ENCODE assay signal across 8 cellular contexts in the genomic region with DNA sequence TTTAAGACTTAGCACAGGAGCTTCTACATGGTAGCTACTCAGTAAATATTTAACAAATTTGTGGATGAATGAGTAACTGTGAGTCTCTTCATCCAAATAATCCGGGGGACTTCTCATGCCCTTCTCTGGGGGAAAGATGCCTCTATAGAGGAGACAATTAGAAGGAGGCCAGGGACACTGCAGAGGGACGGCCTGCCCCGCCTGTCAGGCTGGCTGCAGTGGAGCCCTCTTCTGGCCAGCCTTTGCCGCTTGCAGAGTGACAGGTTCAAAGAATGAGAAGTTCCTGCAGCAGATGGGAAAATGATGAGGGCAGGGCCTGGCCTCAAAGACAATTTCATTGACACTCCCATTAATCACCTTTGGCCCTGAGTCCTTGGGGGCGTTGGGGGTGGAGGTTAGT.
DNase-seq lines count a peak whose midpoint lies in the region; ATAC-seq and TF ChIP-seq lines count a peak whose summit lies in the region.

No MANE protein-coding gene starts in this region.

- H3K9ac ChIP-seq in KMS-11 = no peak overlapping the region

- TF ChIP-seq CTCF in DOHH2 (IDR thresholded peaks at IDR 0.05; ENCODE audit: low read depth, low read length, poor library complexity, severe bottlenecking) (peak; percentile 69), KMS-11 (conservative IDR thresholded peaks at IDR 0.05; ENCODE audit: low read depth, low read length) (peak; percentile 36)

- no peak overlapping the region for H2AFZ ChIP-seq in KMS-11 (ENCODE audit: low read depth)

- CTCF ChIA-PET in activated CD8-positive, alpha-beta memory T cell treated with anti-CD3 and anti-CD28 coated beads, Interleukin-2, amount 10 ng/mL, durations not matched to agents 7 days and 5 days (lab: Charles Lee) = interaction anchor here (1.2 to 2.0 kb wide), 2 partner anchors 25 to 44 kb away, joined by 3 to 4 read pairs; no protein-coding TSS in a partner anchor

- intact Hi-C loops in activated T-helper 2 cell treated with anti-CD3 and anti-CD28 coated beads, Interferon-gamma antibody, Interleukin-2, Interleukin-4, amounts not matched to agents 10 μg/mL and 5 μg/mL and 100 μg/mL, durations not matched to agents 14 hours and 24 hours and 36 hours (cut with micrococcal nuclease) = no loop called here

- H3K4me2 ChIP-seq in DOHH2 (ENCODE audit: low read length) (no peak overlapping the region), KMS-11 (no peak overlapping the region)

- H3K79me2 ChIP-seq in DOHH2 (ENCODE audit: control insufficient read depth, low read length) (no peaks in the 10 kb centered on the region), KMS-11 (ENCODE audit: insufficient read depth, low read depth) (no peaks in the 10 kb centered on the region)

- no peaks in the 10 kb centered on the region for H3K4me1 ChIP-seq in DOHH2 (ENCODE audit: control insufficient read depth, low read length)
- no peaks in the 10 kb centered on the region for H3K4me1 ChIP-seq in KMS-11 (ENCODE audit: low read depth, poor library complexity, severe bottlenecking)

- no peaks in the 10 kb centered on the region for H3K9me3 Mint-ChIP-seq in activated CD8-positive, alpha-beta memory T cell treated with anti-CD3 and anti-CD28 coated beads, Interleukin-2, amount 10 ng/mL, durations not matched to agents 7 days and 5 days (ENCODE audit: low read depth)
- H3K9me3 Mint-ChIP-seq in activated T-helper 2 cell treated with anti-CD3 and anti-CD28 coated beads, Interferon-gamma antibody, Interleukin-2, Interleukin-4, amounts not matched to agents 10 μg/mL and 5 μg/mL and 100 μg/mL, durations not matched to agents 14 hours and 24 hours and 36 hours = peaks cover under 1% of the 10 kb centered on the region

- H4K20me1 ChIP-seq in DOHH2 (ENCODE audit: control insufficient read depth, insufficient read depth, low read depth, low read length) = no peaks in the 10 kb centered on the region
- no peaks in the 10 kb centered on the region for H4K20me1 ChIP-seq in KMS-11 (ENCODE audit: insufficient read depth)

- peak; percentile 45 for ATAC-seq in activated CD8-positive, alpha-beta memory T cell treated with anti-CD3 and anti-CD28 coated beads, Interleukin-2, amount 10 ng/mL, durations not matched to agents 7 days and 5 days
- no peak for ATAC-seq in HG03565 (IDR thresholded peaks at IDR 0.05; ENCODE audit: unreplicated experiment)

- no peak overlapping the region for H3K4me3 ChIP-seq in DOHH2 (ENCODE audit: low read length)
- H3K4me3 ChIP-seq in KMS-11 (IDR thresholded peaks at IDR 0.05; ENCODE audit: insufficient read depth, low read depth, low read length) = no peak overlapping the region

- peaks cover 6% of the 10 kb centered on the region for H3K27me3 Mint-ChIP-seq in activated CD8-positive, alpha-beta memory T cell treated with anti-CD3 and anti-CD28 coated beads, Interleukin-2, amount 10 ng/mL, durations not matched to agents 7 days and 5 days
- H3K27me3 Mint-ChIP-seq in activated T-helper 2 cell treated with anti-CD3 and anti-CD28 coated beads, Interferon-gamma antibody, Interleukin-2, Interleukin-4, amounts not matched to agents 10 μg/mL and 5 μg/mL and 100 μg/mL, durations not matched to agents 14 hours and 24 hours and 36 hours (ENCODE audit: low read depth) = no peaks in the 10 kb centered on the region

- no peaks in the 10 kb centered on the region for H3K36me3 ChIP-seq in DOHH2 (ENCODE audit: control insufficient read depth, low read length)
- H3K36me3 ChIP-seq in KMS-11 (ENCODE audit: insufficient read depth) = no peaks in the 10 kb centered on the region

- no peak overlapping the region for H3K4me3 Mint-ChIP-seq in activated CD8-positive, alpha-beta memory T cell treated with anti-CD3 and anti-CD28 coated beads, Interleukin-2, amount 10 ng/mL, durations not matched to agents 7 days and 5 days
- H3K4me3 Mint-ChIP-seq in activated T-helper 2 cell treated with anti-CD3 and anti-CD28 coated beads, Interferon-gamma antibody, Interleukin-2, Interleukin-4, amounts not matched to agents 10 μg/mL and 5 μg/mL and 100 μg/mL, durations not matched to agents 14 hours and 24 hours and 36 hours (ENCODE audit: low read depth) = no peak overlapping the region

- H3K27ac Mint-ChIP-seq in activated CD8-positive, alpha-beta memory T cell treated with anti-CD3 and anti-CD28 coated beads, Interleukin-2, amount 10 ng/mL, durations not matched to agents 7 days and 5 days = no peak overlapping the region
- H3K27ac Mint-ChIP-seq in activated T-helper 2 cell treated with anti-CD3 and anti-CD28 coated beads, Interferon-gamma antibody, Interleukin-2, Interleukin-4, amounts not matched to agents 10 μg/mL and 5 μg/mL and 100 μg/mL, durations not matched to agents 14 hours and 24 hours and 36 hours = no peak overlapping the region

- no peaks in the 10 kb centered on the region for H3F3A ChIP-seq in DOHH2 (ENCODE audit: control insufficient read depth, insufficient read depth)

- no peaks in the 10 kb centered on the region for H3K9me2 ChIP-seq in DOHH2 (replicated peaks; ENCODE audit: control insufficient read depth, low read length)

- H3K27ac ChIP-seq in DOHH2 (ENCODE audit: low read depth, low read length) = no peak overlapping the region
- H3K27ac ChIP-seq in KMS-11 = no peak overlapping the region

- peaks cover 2% of the 10 kb centered on the region for H3K4me1 Mint-ChIP-seq in activated CD8-positive, alpha-beta memory T cell treated with anti-CD3 and anti-CD28 coated beads, Interleukin-2, amount 10 ng/mL, durations not matched to agents 7 days and 5 days
- peaks cover 68% of the 10 kb centered on the region for H3K4me1 Mint-ChIP-seq in activated T-helper 2 cell treated with anti-CD3 and anti-CD28 coated beads, Interferon-gamma antibody, Interleukin-2, Interleukin-4, amounts not matched to agents 10 μg/mL and 5 μg/mL and 100 μg/mL, durations not matched to agents 14 hours and 24 hours and 36 hours (ENCODE audit: low read depth)

- H3K9me3 ChIP-seq in DOHH2 (ENCODE audit: control insufficient read depth, insufficient read depth, low read length) = no peaks in the 10 kb centered on the region

- H3K36me3 Mint-ChIP-seq in activated CD8-positive, alpha-beta memory T cell treated with anti-CD3 and anti-CD28 coated beads, Interleukin-2, amount 10 ng/mL, durations not matched to agents 7 days and 5 days = no peaks in the 10 kb centered on the region
- peaks cover 3% of the 10 kb centered on the region for H3K36me3 Mint-ChIP-seq in activated T-helper 2 cell treated with anti-CD3 and anti-CD28 coated beads, Interferon-gamma antibody, Interleukin-2, Interleukin-4, amounts not matched to agents 10 μg/mL and 5 μg/mL and 100 μg/mL, durations not matched to agents 14 hours and 24 hours and 36 hours (ENCODE audit: low read depth)

- peak; percentile 56 for DNase-seq in activated CD8-positive, alpha-beta memory T cell treated with anti-CD3 and anti-CD28 coated beads, Interleukin-2, amount 10 ng/mL, durations not matched to agents 7 days and 5 days
- peak; percentile 62 for DNase-seq in iPS-NIHi11 (ENCODE audit: low spot score)
- DNase-seq in stimulated activated CD8-positive, alpha-beta memory T cell treated with anti-CD3 and anti-CD28 coated beads, Interleukin-4, amount 100 ng/mL, for 24 hours (ENCODE audit: low read depth) = peak; percentile 37
- DNase-seq in activated T-helper 2 cell treated with anti-CD3 and anti-CD28 coated beads, Interferon-gamma antibody, Interleukin-2, Interleukin-4, amounts not matched to agents 10 μg/mL and 5 μg/mL and 100 μg/mL, durations not matched to agents 14 hours and 24 hours and 36 hours (ENCODE audit: low spot score) = no peak
- DNase-seq in cerebellar nuclear complex (lab: John Stamatoyannopoulos, UW) = no peak

- H3K27me3 ChIP-seq in DOHH2 (ENCODE audit: control insufficient read depth, low read length) = peaks cover 6% of the 10 kb centered on the region
- no peaks in the 10 kb centered on the region for H3K27me3 ChIP-seq in KMS-11 (ENCODE audit: insufficient read depth, low read depth)

Comparison
In these comparisons a context has a peak if more than half of its experiments do, and no peak if none do; other contexts are left out.
1. DNase-seq: peak in activated CD8-positive, alpha-beta memory T cell treated with anti-CD3 and anti-CD28 coated beads, Interleukin-2, amount 10 ng/mL, durations not matched to agents 7 days and 5 days (single experiment), iPS-NIHi11 (single experiment) and stimulated activated CD8-positive, alpha-beta memory T cell treated with anti-CD3 and anti-CD28 coated beads, Interleukin-4, amount 100 ng/mL, for 24 hours (single experiment); none in activated T-helper 2 cell treated with anti-CD3 and anti-CD28 coated beads, Interferon-gamma antibody, Interleukin-2, Interleukin-4, amounts not matched to agents 10 μg/mL and 5 μg/mL and 100 μg/mL, durations not matched to agents 14 hours and 24 hours and 36 hours (single experiment) and cerebellar nuclear complex (0 of 2).